Comparison of ENCODE assay signal across 8 cellular contexts in the genomic region with DNA sequence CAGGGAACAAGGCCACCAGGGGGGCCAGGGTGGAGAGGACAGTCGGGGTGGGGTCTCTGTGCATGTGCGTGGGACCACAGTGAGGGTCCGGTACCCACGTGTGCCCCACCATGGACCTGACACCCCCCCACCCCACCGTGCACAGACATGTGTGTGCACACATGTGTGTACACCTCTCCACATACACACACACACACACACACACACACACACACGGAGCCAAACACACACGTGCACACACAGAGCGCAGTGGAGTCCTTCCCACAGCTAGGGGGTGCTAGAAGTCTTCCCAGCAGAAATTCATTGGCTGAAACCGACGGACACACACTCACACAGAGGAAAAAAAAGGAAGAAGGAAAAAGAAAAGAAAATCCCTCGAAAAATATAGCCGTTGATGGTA. TPM values are rescaled to one million over a fixed set of nuclear protein-coding genes. Genes with fewer than 3 reads are reported as not detected.
A peak's percentile ranks its signal among the peaks of the same experiment; 100 is the strongest.
DNase-seq lines count a peak whose midpoint lies in the region; ATAC-seq lines count a peak whose summit lies in the region.

No MANE protein-coding gene starts in this region.

- DNase-seq in DMS53 (lab: John Stamatoyannopoulos, UW): peak; percentile 83
- peak; percentile 86 for DNase-seq in NCI-H69 (lab: John Stamatoyannopoulos, UW)
- peak; percentile 70 for DNase-seq in activated CD4-positive, alpha-beta memory T cell treated with anti-CD3 and anti-CD28 coated beads for 36 hours
- peak; percentile 50 for DNase-seq in epithelial cell of prostate (ENCODE audit: low read depth, low spot score)
- peak; percentile 52 for DNase-seq in naive B cell
- no peak for DNase-seq in occipital lobe (lab: John Stamatoyannopoulos, UW)

- H3K36me3 Mint-ChIP-seq in activated CD4-positive, alpha-beta memory T cell treated with anti-CD3 and anti-CD28 coated beads for 36 hours: no peaks in the 10 kb centered on the region
- H3K36me3 Mint-ChIP-seq in naive B cell: no peaks in the 10 kb centered on the region

- no peak overlapping the region for H3K27ac ChIP-seq in epithelial cell of prostate

- no peak overlapping the region for H3K4me3 Mint-ChIP-seq in activated CD4-positive, alpha-beta memory T cell treated with anti-CD3 and anti-CD28 coated beads for 36 hours
- peak overlapping the region in 4 of 8 donors; percentile 2 to 30 (median 12) for H3K4me3 Mint-ChIP-seq in naive B cell

- intact Hi-C loops in activated CD4-positive, alpha-beta memory T cell treated with anti-CD3 and anti-CD28 coated beads for 36 hours (cut with micrococcal nuclease): loop anchor here (1.0 to 2.0 kb wide), 2 partner anchors 16 to 268 kb away; no protein-coding TSS in a partner anchor

- ATAC-seq in HG03175 (IDR thresholded peaks at IDR 0.05; ENCODE audit: unreplicated experiment) (peak; percentile 61), naive B cell (ENCODE audit: low read depth in 2 of 2) (peak; percentile 78 to 85), GM21515 (IDR thresholded peaks at IDR 0.05; ENCODE audit: unreplicated experiment) (no peak)

- H3K27me3 Mint-ChIP-seq in activated CD4-positive, alpha-beta memory T cell treated with anti-CD3 and anti-CD28 coated beads for 36 hours: no peaks in the 10 kb centered on the region
- H3K27me3 Mint-ChIP-seq in naive B cell: peaks cover 0 to 7% (median 0%) of the 10 kb centered on the region in 3 donors

- POLR2A ChIA-PET in activated CD4-positive, alpha-beta memory T cell treated with anti-CD3 and anti-CD28 coated beads for 36 hours (lab: Charles Lee): no interaction called here

- H3K9me3 Mint-ChIP-seq in activated CD4-positive, alpha-beta memory T cell treated with anti-CD3 and anti-CD28 coated beads for 36 hours: no peaks in the 10 kb centered on the region
- H3K9me3 Mint-ChIP-seq in naive B cell: no peaks in the 10 kb centered on the region

- peaks cover 3% of the 10 kb centered on the region for H3K4me1 Mint-ChIP-seq in activated CD4-positive, alpha-beta memory T cell treated with anti-CD3 and anti-CD28 coated beads for 36 hours (ENCODE audit: low read depth)
- peaks cover 7 to 14% (median 8%) of the 10 kb centered on the region in 3 donors for H3K4me1 Mint-ChIP-seq in naive B cell

- H3K27ac Mint-ChIP-seq in activated CD4-positive, alpha-beta memory T cell treated with anti-CD3 and anti-CD28 coated beads for 36 hours: no peak overlapping the region
- H3K27ac Mint-ChIP-seq in naive B cell: peak overlapping the region in 5 of 6 donors; percentile 6 to 81 (median 46)

- CTCF ChIA-PET in activated CD4-positive, alpha-beta memory T cell treated with anti-CD3 and anti-CD28 coated beads for 36 hours (lab: Charles Lee): interaction anchor here (0.6 to 3.4 kb wide), 14 partner anchors 9 to 787 kb away, joined by 3 to 31 read pairs (median 3); no protein-coding TSS in a partner anchor

RNA-seq across cellular contexts. Expression of a gene that starts 42.8 kb away (rescaled TPM):
- 10 to 100 TPM; 23.6 to 23.7 TPM for total RNA-seq in activated CD4-positive, alpha-beta memory T cell treated with anti-CD3 and anti-CD28 coated beads for 36 hours
- polyA plus RNA-seq in naive B cell (ENCODE audit: low read depth in 6 of 6): 10 to 100 TPM; 26.6 to 43.8 (median 34.8) TPM
- total RNA-seq in occipital lobe: 15.3 TPM
